In the genomic region with DNA sequence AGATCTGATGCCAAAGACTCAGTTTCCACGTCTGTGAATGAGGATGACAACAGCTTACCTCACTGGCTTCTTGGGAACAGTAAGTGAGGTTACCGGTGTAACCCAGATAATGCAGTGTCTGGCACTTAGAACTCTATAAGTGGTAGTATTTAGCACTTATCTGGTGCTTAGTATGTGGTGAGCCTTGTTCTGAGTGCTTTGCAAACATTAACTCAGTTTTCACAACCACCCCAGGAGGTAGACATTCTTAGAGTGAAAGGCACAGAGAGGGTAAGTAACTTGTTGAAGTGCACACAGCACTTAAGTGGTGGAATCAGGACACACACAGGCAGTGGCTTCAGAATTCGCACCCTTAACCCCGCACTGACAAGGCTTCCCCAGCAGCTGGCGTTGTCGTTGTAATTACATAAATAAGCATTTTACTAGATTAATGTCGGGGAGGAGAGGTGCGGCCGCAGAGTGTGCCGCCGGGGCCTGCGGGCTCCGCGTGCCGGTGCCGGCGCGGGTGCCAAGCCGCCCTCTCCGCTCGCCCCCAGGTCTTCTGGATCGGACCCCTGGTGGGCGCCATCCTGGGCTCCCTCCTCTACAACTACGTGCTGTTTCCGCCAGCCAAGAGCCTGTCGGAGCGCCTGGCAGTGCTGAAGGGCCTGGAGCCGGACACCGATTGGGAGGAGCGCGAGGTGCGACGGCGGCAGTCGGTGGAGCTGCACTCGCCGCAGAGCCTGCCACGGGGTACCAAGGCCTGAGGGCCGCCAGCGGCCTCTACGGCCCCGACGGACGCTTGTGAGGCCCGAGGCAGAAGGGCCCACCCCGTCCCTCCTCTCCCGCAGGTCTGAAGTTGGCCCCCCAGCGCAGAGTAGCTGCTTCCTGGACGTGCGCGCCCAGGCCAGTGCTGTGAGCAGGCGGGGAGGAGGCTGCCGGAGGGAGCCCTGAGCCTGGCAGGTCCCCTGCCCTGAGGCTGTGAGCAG, we compare ENCODE assay signal across 1 cellular context.
TF ChIP-seq lines count a peak whose summit lies in the region.

No MANE protein-coding gene starts in this region.

TF ChIP-seq in GM23338, 12 proteins besides CTCF, POLR2A, EP300 and RAD21 (continued from another document):
- TF ChIP-seq, protein P1, sequence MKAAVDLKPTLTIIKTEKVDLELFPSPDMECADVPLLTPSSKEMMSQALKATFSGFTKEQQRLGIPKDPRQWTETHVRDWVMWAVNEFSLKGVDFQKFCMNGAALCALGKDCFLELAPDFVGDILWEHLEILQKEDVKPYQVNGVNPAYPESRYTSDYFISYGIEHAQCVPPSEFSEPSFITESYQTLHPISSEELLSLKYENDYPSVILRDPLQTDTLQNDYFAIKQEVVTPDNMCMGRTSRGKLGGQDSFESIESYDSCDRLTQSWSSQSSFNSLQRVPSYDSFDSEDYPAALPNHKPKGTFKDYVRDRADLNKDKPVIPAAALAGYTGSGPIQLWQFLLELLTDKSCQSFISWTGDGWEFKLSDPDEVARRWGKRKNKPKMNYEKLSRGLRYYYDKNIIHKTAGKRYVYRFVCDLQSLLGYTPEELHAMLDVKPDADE (IDR thresholded peaks at IDR 0.05), result no peak
- TF ChIP-seq CREB1 (CRISPR knock-in tag; IDR thresholded peaks at IDR 0.05; ENCODE audit: low read depth) (no peak), STAT1 (IDR thresholded peaks at IDR 0.05; ENCODE audit: unreplicated experiment) (no peak), POLR2AphosphoS5 (IDR thresholded peaks at IDR 0.05; ENCODE audit: low read depth) (no peak), JUNB (IDR thresholded peaks at IDR 0.05; ENCODE audit: unreplicated experiment) (no peak)
